Comparison of ENCODE assay signal across 8 cellular contexts in genomic region chr3:99789322-99789721, GRCh38. TPM values are rescaled to one million over a fixed set of nuclear protein-coding genes. Genes with fewer than 3 reads are reported as not detected.
DNase-seq lines count a peak whose midpoint lies in the region; ATAC-seq and TF ChIP-seq lines count a peak whose summit lies in the region.

No MANE protein-coding gene starts in this region.

- no peak overlapping the region for H3K4me3 Mint-ChIP-seq in activated naive CD4-positive, alpha-beta T cell treated with anti-CD3 and anti-CD28 coated beads, Interleukin-2, amount 10 ng/mL, durations not matched to agents 7 days and 5 days
- no peak overlapping the region for H3K4me3 Mint-ChIP-seq in natural killer cell

- no peak overlapping the region for H3K27ac Mint-ChIP-seq in activated naive CD4-positive, alpha-beta T cell treated with anti-CD3 and anti-CD28 coated beads, Interleukin-2, amount 10 ng/mL, durations not matched to agents 7 days and 5 days
- H3K27ac Mint-ChIP-seq in natural killer cell, result no peak overlapping the region

- no peaks in the 10 kb centered on the region for H3K9me3 Mint-ChIP-seq in activated naive CD4-positive, alpha-beta T cell treated with anti-CD3 and anti-CD28 coated beads, Interleukin-2, amount 10 ng/mL, durations not matched to agents 7 days and 5 days
- no peaks in the 10 kb centered on the region for H3K9me3 Mint-ChIP-seq in natural killer cell

- no peaks in the 10 kb centered on the region for H3K36me3 Mint-ChIP-seq in activated naive CD4-positive, alpha-beta T cell treated with anti-CD3 and anti-CD28 coated beads, Interleukin-2, amount 10 ng/mL, durations not matched to agents 7 days and 5 days
- no peaks in the 10 kb centered on the region for H3K36me3 Mint-ChIP-seq in natural killer cell

- peak; percentile 45 for TF ChIP-seq CTCF in natural killer cell (IDR thresholded peaks at IDR 0.05)

- intact Hi-C loops in natural killer cell (cut with micrococcal nuclease), result no loop called here

- peaks cover 11% of the 10 kb centered on the region for H3K27me3 Mint-ChIP-seq in activated naive CD4-positive, alpha-beta T cell treated with anti-CD3 and anti-CD28 coated beads, Interleukin-2, amount 10 ng/mL, durations not matched to agents 7 days and 5 days
- H3K27me3 Mint-ChIP-seq in natural killer cell (ENCODE audit: low read depth in 2 of 2), result peaks cover 12 to 29% of the 10 kb centered on the region in 2 donors

- ATAC-seq in GM21529 (IDR thresholded peaks at IDR 0.05; ENCODE audit: unreplicated experiment) (peak; percentile 95), natural killer cell (peak; percentile 58 to 74 (median 65))

- no peaks in the 10 kb centered on the region for H3K4me1 Mint-ChIP-seq in activated naive CD4-positive, alpha-beta T cell treated with anti-CD3 and anti-CD28 coated beads, Interleukin-2, amount 10 ng/mL, durations not matched to agents 7 days and 5 days
- no peaks in the 10 kb centered on the region for H3K4me1 Mint-ChIP-seq in natural killer cell

- no peak for TF ChIP-seq POLR2A in erythroblast (IDR thresholded peaks at IDR 0.05; ENCODE audit: low read length)

- peak; percentile 23 for DNase-seq in activated naive CD4-positive, alpha-beta T cell treated with anti-CD3 and anti-CD28 coated beads, Interleukin-2, amount 10 ng/mL, durations not matched to agents 7 days and 5 days
- no peak for DNase-seq in activated naive CD4-positive, alpha-beta T cell treated with Interleukin-2 at 50 U/mL for 16 hours
- DNase-seq in HPDE6-E6E7 (ENCODE audit: extremely low spot score) (peak; percentile 39), SK-MEL-5 (ENCODE audit: low read depth, low spot score) (peak; percentile 80), erythroblast (lab: John Stamatoyannopoulos, UW) (peak; percentile 69 to 74), natural killer cell (no peak), GOT3 (lab: John Stamatoyannopoulos, UW) (no peak)

- CTCF ChIA-PET in activated naive CD4-positive, alpha-beta T cell treated with anti-CD3 and anti-CD28 coated beads, Interleukin-2, amount 10 ng/mL, durations not matched to agents 7 days and 5 days (lab: Charles Lee), result interaction anchor here (0.9 kb wide), 1 partner anchor 58 kb away, joined by 3 read pairs; no protein-coding TSS in a partner anchor

- in situ Hi-C loops in SK-MEL-5 (cut with HindIII; ENCODE audit: low pct_unique_long_range_greater_than_20kb, low sequenced_read_pairs), result no loop called here

RNA-seq across cellular contexts. Expression of gene CMSS1, which starts 28.3 kb away (rescaled TPM):
- 50.7 and 51.7 TPM in 2 replicates for total RNA-seq in SK-MEL-5 (2014; rRNA removed; shearing (Covaris generic))
- polyA plus RNA-seq in SK-MEL-5 (2015; cell fraction: cytosol; rRNA removed), result 30.7 and 31.8 TPM in 2 replicates
- 16.7 and 28.0 TPM in 2 replicates for polyA plus RNA-seq in SK-MEL-5 (2015; cell fraction: nucleus; rRNA removed)
- total RNA-seq in natural killer cell, result 10 to 100 TPM in 1 of 3 donors, 1 to 10 TPM in 2; 7.8 to 12.7 (median 9.2) TPM

Comparison
In these comparisons a context has a peak if more than half of its experiments do, and no peak if none do; other contexts are left out.
1. DNase-seq: peak in activated naive CD4-positive, alpha-beta T cell treated with anti-CD3 and anti-CD28 coated beads, Interleukin-2, amount 10 ng/mL, durations not matched to agents 7 days and 5 days (single experiment), HPDE6-E6E7 (single experiment), SK-MEL-5 (single experiment) and erythroblast (2 of 2); none in activated naive CD4-positive, alpha-beta T cell treated with Interleukin-2 at 50 U/mL for 16 hours (single experiment), natural killer cell (single experiment) and GOT3 (single experiment).